Comparison of ENCODE assay signal across 1 cellular context in genomic region chr12:15789215-15790171, GRCh38.
TF ChIP-seq lines count a peak whose summit lies in the region.

Gene EPS8, minus strand, starts transcription at chr12:15789388. Its CDS starts 106,437 bp downstream, at chr12:15682951.

TF ChIP-seq in H1, 55 proteins besides CTCF, POLR2A, EP300 and RAD21:
- TF ChIP-seq BRCA1 (IDR thresholded peaks at IDR 0.05; ENCODE audit: low read depth, low read length) (no peak), MAFK (IDR thresholded peaks at IDR 0.05; ENCODE audit: low read depth, low read length) (no peak), SP4 (IDR thresholded peaks at IDR 0.05; ENCODE audit: low read length) (no peak), HDAC2 (IDR thresholded peaks at IDR 0.05; ENCODE audit: borderline replicate concordance in 1 of 2, low read depth in 2 of 2, low read length in 2 of 2) (peak; percentile 43 to 78; a peak in 1 of 4 replicates), TBP (IDR thresholded peaks at IDR 0.05; ENCODE audit: low read depth, low read length) (peak; percentile 74; the same call in 1 of the 2 replicates), ZNF274 (IDR thresholded peaks at IDR 0.05; ENCODE audit: borderline replicate concordance, extremely low read depth, low read length) (no peak), SP1 (IDR thresholded peaks at IDR 0.05; ENCODE audit: low read depth, low read length) (peak; percentile 30; the same call in 1 of the 2 replicates), YY1 (IDR thresholded peaks at IDR 0.05; ENCODE audit: low read depth, low read length) (no peak), TAF7 (optimal IDR thresholded peaks at IDR 0.05; ENCODE audit: borderline replicate concordance, low read depth, low read length) (no peak), JUN (IDR thresholded peaks at IDR 0.05; ENCODE audit: low read depth, low read length) (no peak), TEAD4 (IDR thresholded peaks at IDR 0.05; ENCODE audit: low read depth, low read length) (no peak), SP2 (IDR thresholded peaks at IDR 0.05; ENCODE audit: low read length) (no peak), USF2 (IDR thresholded peaks at IDR 0.05; ENCODE audit: low read length) (no peak), ATF3 (IDR thresholded peaks at IDR 0.05; ENCODE audit: insufficient read depth, low read depth, low read length) (no peak), BACH1 (IDR thresholded peaks at IDR 0.05; ENCODE audit: low read length) (peak; percentile 79), RFX5 (IDR thresholded peaks at IDR 0.05; ENCODE audit: borderline replicate concordance, low read depth, low read length) (no peak), FOSL1 (IDR thresholded peaks at IDR 0.05; ENCODE audit: insufficient read depth, low read depth, low read length) (no peak), JUND (IDR thresholded peaks at IDR 0.05; ENCODE audit: low read length) (no peak), BCL11A (IDR thresholded peaks at IDR 0.05; ENCODE audit: low read depth in 2 of 2, low read length in 2 of 2) (no peak), CHD2 (IDR thresholded peaks at IDR 0.05; ENCODE audit: low read length) (no peak), SIRT6 (IDR thresholded peaks at IDR 0.05; ENCODE audit: low read length) (no peak), SIN3A (conservative IDR thresholded peaks at IDR 0.05 in 1 of 2, IDR thresholded peaks at IDR 0.05 in 1 of 2; ENCODE audit: low read depth in 1 of 2, low read length in 2 of 2) (peak in 1 of 2 experiments; percentile 59; a peak in 1 of 4 replicates), MAX (IDR thresholded peaks at IDR 0.05) (peak; percentile 59), ATF2 (IDR thresholded peaks at IDR 0.05; ENCODE audit: low read length) (no peak), TCF12 (IDR thresholded peaks at IDR 0.05; ENCODE audit: low read depth, low read length) (no peak), POLR2AphosphoS5 (IDR thresholded peaks at IDR 0.05; ENCODE audit: low read depth, low read length) (peak; percentile 37; the same call in 1 of the 2 replicates), GTF2F1 (IDR thresholded peaks at IDR 0.05; ENCODE audit: borderline replicate concordance, low read depth, low read length) (0 out of 2 replicates have a peak, but pooled peaks have one; percentile 41), CTBP2 (IDR thresholded peaks at IDR 0.05; ENCODE audit: borderline replicate concordance, insufficient read depth, insufficient read length, low read length) (no peak), CHD7 (IDR thresholded peaks at IDR 0.05; ENCODE audit: insufficient replicate concordance, low read length) (no peak), CEBPB (IDR thresholded peaks at IDR 0.05; ENCODE audit: low read depth, low read length) (0 out of 2 replicates have a peak, but pooled peaks have one; percentile 62), EGR1 (IDR thresholded peaks at IDR 0.05; ENCODE audit: borderline replicate concordance, low read depth, low read length) (peak; percentile 67; the same call in 1 of the 2 replicates), SAP30 (IDR thresholded peaks at IDR 0.05; ENCODE audit: insufficient read depth, insufficient replicate concordance, low read length) (no peak), CREB1 (IDR thresholded peaks at IDR 0.05) (no peak), NANOG (IDR thresholded peaks at IDR 0.05; ENCODE audit: insufficient read depth, low read depth, low read length, poor library complexity, severe bottlenecking) (no peak), GABPA (IDR thresholded peaks at IDR 0.05; ENCODE audit: borderline replicate concordance, insufficient read depth, low read length) (no peak), RBBP5 (IDR thresholded peaks at IDR 0.05; ENCODE audit: borderline replicate concordance, low read depth, low read length) (peak; percentile 43; the same call in 1 of the 2 replicates), KDM1A (IDR thresholded peaks at IDR 0.05; ENCODE audit: borderline replicate concordance, low read length) (0 out of 2 replicates have a peak, but pooled peaks have one; percentile 10), NRF1 (IDR thresholded peaks at IDR 0.05; ENCODE audit: low read depth, low read length) (peak; percentile 68), KDM4A (IDR thresholded peaks at IDR 0.05; ENCODE audit: low read depth, low read length, severe bottlenecking) (peak; percentile 97), CHD1 (IDR thresholded peaks at IDR 0.05; ENCODE audit: low read depth, low read length) (no peak), HDAC6 (IDR thresholded peaks at IDR 0.05; ENCODE audit: low read depth, low read length) (no peak), RNF2 (IDR thresholded peaks at IDR 0.05; ENCODE audit: borderline replicate concordance, low read depth, low read length, missing control alignments, poor library complexity, severe bottlenecking) (peak; percentile 56), RXRA (IDR thresholded peaks at IDR 0.05; ENCODE audit: insufficient read depth, low read depth, low read length) (no peak), KDM5A (IDR thresholded peaks at IDR 0.05; ENCODE audit: low read length) (no peak), PHF8 (conservative IDR thresholded peaks at IDR 0.05; ENCODE audit: low read depth, low read length) (peak; percentile 64; the same call in 1 of the 2 replicates), CBX8 (IDR thresholded peaks at IDR 0.05; ENCODE audit: borderline replicate concordance, low read depth, low read length) (no peak), SIX5 (IDR thresholded peaks at IDR 0.05; ENCODE audit: low read depth, low read length) (no peak), POU5F1 (IDR thresholded peaks at IDR 0.05; ENCODE audit: low read depth, low read length) (no peak), SRF (IDR thresholded peaks at IDR 0.05; ENCODE audit: low read depth, low read length) (no peak), SUZ12 (IDR thresholded peaks at IDR 0.05; ENCODE audit: low read length) (peak; percentile 57; the same call in 1 of the 2 replicates), ASH2L (IDR thresholded peaks at IDR 0.05; ENCODE audit: low read length) (peak; percentile 86), EZH2 (IDR thresholded peaks at IDR 0.05; ENCODE audit: low read depth, low read length, severe bottlenecking) (no peak), E2F6 (IDR thresholded peaks at IDR 0.05) (peak; percentile 83), CBX5 (IDR thresholded peaks at IDR 0.05; ENCODE audit: low read depth, low read length) (no peak), TAF1 (IDR thresholded peaks at IDR 0.05; ENCODE audit: low read depth, low read length) (peak; percentile 85)
